In the genomic region with DNA sequence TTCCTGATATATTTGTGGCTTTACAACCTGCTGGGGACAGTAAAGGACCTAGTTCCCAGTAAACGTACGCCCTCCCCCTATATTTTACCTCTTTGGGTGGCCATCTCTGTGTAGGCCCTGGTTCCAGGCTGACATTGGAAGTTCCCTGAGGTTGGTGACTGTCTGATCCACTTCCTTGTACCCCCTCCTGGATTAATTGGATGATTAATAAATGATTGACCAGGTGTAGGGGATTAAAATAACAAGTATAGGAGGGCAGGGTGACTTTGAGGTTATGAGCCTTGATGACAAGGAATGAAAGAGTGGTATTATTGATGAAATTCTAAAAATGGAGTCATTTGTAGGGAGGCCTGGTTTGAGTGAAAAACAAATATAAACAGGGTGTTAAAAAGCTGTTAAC, we compare ENCODE assay signal across 19 cellular contexts. TPM values are rescaled to one million over a fixed set of nuclear protein-coding genes. Genes with fewer than 3 reads are reported as not detected.
A peak's percentile ranks its signal among the peaks of the same experiment; 100 is the strongest.
DNase-seq lines count a peak whose midpoint lies in the region; ATAC-seq and TF ChIP-seq lines count a peak whose summit lies in the region.
"Had no signal": no experiment of that assay in that cellular context is flagged by ENCODE, and none has a peak within 500 bp of the region (broad histone marks: within the 10 kb centered on the region; RNA-seq: fewer than 3 reads in every experiment).

No MANE protein-coding gene starts in this region.

- H3K4me3 ChIP-seq in vagina (no peak overlapping the region), colonic mucosa (no peak overlapping the region)
- H3K4me3 ChIP-seq: sigmoid colon, upper lobe of left lung had no signal

- TF ChIP-seq POLR2A in vagina (IDR thresholded peaks at IDR 0.05): no peak

- peaks cover 7 to 15% of the 10 kb centered on the region in 2 donors for H3K36me3 Mint-ChIP-seq in activated T-cell treated with anti-CD3 and anti-CD28 coated beads, Interleukin-2, amount 50 U/mL, for 72 hours (ENCODE audit: insufficient read depth in 2 of 2)
- no peaks in the 10 kb centered on the region for H3K36me3 Mint-ChIP-seq in T-cell
- H3K36me3 Mint-ChIP-seq in stimulated activated effector memory CD8-positive, alpha-beta T cell treated with anti-CD3 and anti-CD28 coated beads, Interleukin-12 subunit alpha, Interleukin-12 subunit beta, amount 100 ng/mL, for 72 hours: peaks cover 65% of the 10 kb centered on the region

- H3K9me3 ChIP-seq in vagina (no peaks in the 10 kb centered on the region), colonic mucosa (no peaks in the 10 kb centered on the region)
- H3K9me3 ChIP-seq: sigmoid colon, upper lobe of left lung had no signal

- H3K27me3 ChIP-seq in vagina (no peaks in the 10 kb centered on the region), colonic mucosa (no peaks in the 10 kb centered on the region)
- H3K27me3 ChIP-seq: sigmoid colon, upper lobe of left lung had no signal

- no peaks in the 10 kb centered on the region for H3K9me3 Mint-ChIP-seq in activated T-cell treated with anti-CD3 and anti-CD28 coated beads, Interleukin-2, amount 50 U/mL, for 72 hours
- no peaks in the 10 kb centered on the region for H3K9me3 Mint-ChIP-seq in T-cell
- H3K9me3 Mint-ChIP-seq in stimulated activated effector memory CD8-positive, alpha-beta T cell treated with anti-CD3 and anti-CD28 coated beads, Interleukin-12 subunit alpha, Interleukin-12 subunit beta, amount 100 ng/mL, for 72 hours: no peaks in the 10 kb centered on the region
- H3K9me3 Mint-ChIP-seq: endodermal cell, neural crest cell had no signal

- peaks cover 98% of the 10 kb centered on the region for H3K4me1 Mint-ChIP-seq in activated T-cell treated with anti-CD3 and anti-CD28 coated beads, Interleukin-2, amount 50 U/mL, for 72 hours (ENCODE audit: low read depth)
- peaks cover 95 to 98% (median 96%) of the 10 kb centered on the region in 3 donors for H3K4me1 Mint-ChIP-seq in T-cell
- peaks cover 95% of the 10 kb centered on the region for H3K4me1 Mint-ChIP-seq in stimulated activated effector memory CD8-positive, alpha-beta T cell treated with anti-CD3 and anti-CD28 coated beads, Interleukin-12 subunit alpha, Interleukin-12 subunit beta, amount 100 ng/mL, for 72 hours

- H3K36me3 ChIP-seq in vagina: no peaks in the 10 kb centered on the region
- no peaks in the 10 kb centered on the region for H3K36me3 ChIP-seq in colonic mucosa
- H3K36me3 ChIP-seq: sigmoid colon, upper lobe of left lung had no signal

- intact Hi-C loops in vagina (cut with DNase I): no loop called here
- intact Hi-C loops in colonic mucosa (cut with DNase I): no loop called here

- H3K27ac ChIP-seq in vagina: no peak overlapping the region
- H3K27ac ChIP-seq in colonic mucosa: no peak overlapping the region

- POLR2A ChIA-PET in T-cell (lab: Charles Lee): no interaction called here

- ATAC-seq in activated T-cell treated with anti-CD3 and anti-CD28 coated beads, Interleukin-2, amount 50 U/mL, for 72 hours (replicated peaks in 1 of 2): no peak
- ATAC-seq in T-cell (replicated peaks in 1 of 4) (no peak), HG02759 (IDR thresholded peaks at IDR 0.05; ENCODE audit: unreplicated experiment) (no peak)
- ATAC-seq in stimulated activated effector memory CD8-positive, alpha-beta T cell treated with anti-CD3 and anti-CD28 coated beads, Interleukin-12 subunit alpha, Interleukin-12 subunit beta, amount 100 ng/mL, for 72 hours: no peak

- peak overlapping the region; percentile 66 to 77 for H3K4me3 Mint-ChIP-seq in activated T-cell treated with anti-CD3 and anti-CD28 coated beads, Interleukin-2, amount 50 U/mL, for 72 hours
- H3K4me3 Mint-ChIP-seq in T-cell: peak overlapping the region in 2 of 3 donors; percentile 15 to 97
- peak overlapping the region; percentile 85 for H3K4me3 Mint-ChIP-seq in stimulated activated effector memory CD8-positive, alpha-beta T cell treated with anti-CD3 and anti-CD28 coated beads, Interleukin-12 subunit alpha, Interleukin-12 subunit beta, amount 100 ng/mL, for 72 hours
- H3K4me3 Mint-ChIP-seq: endodermal cell, neural crest cell had no signal

- CTCF ChIA-PET in T-cell (lab: Charles Lee): interaction anchor here in 1 of 2 donors (0.9 kb wide), 1 partner anchor 28 kb away, joined by 3 read pairs; no protein-coding TSS in a partner anchor

- DNase-seq in activated T-cell treated with anti-CD3 and anti-CD28 coated beads, Interleukin-2, amount 50 U/mL, for 72 hours: no peak
- DNase-seq in activated T-cell treated with anti-CD3 and anti-CD28 coated beads for 4 hours (no peak), T-cell (no peak), glomerular visceral epithelial cell (ENCODE audit: extremely low spot score) (peak; percentile 45), vagina (ENCODE audit: extremely low spot score in 2 of 2) (no peak), colonic mucosa (no peak)
- DNase-seq in stimulated activated effector memory CD8-positive, alpha-beta T cell treated with anti-CD3 and anti-CD28 coated beads, Interleukin-12 subunit alpha, Interleukin-12 subunit beta, amount 100 ng/mL, for 72 hours (ENCODE audit: low spot score in 2 of 2): no peak
- DNase-seq: endodermal cell; NCI-H2029 treated with DMSO at 0.1 percent for 48 hours; NCI-H526; sigmoid colon; stimulated activated CD4-positive, alpha-beta T cell treated with anti-CD3 and anti-CD28 coated beads, Interleukin-2, amount 100 ng/mL, for 48 hours; stimulated activated CD8-positive, alpha-beta memory T cell treated with anti-CD3 and anti-CD28 coated beads, Interleukin-4, amount 100 ng/mL, for 48 hours; upper lobe of left lung had no signal

- H3K9ac ChIP-seq in colonic mucosa (ENCODE audit: low read depth in 2 of 2, low read length in 2 of 2): no peak overlapping the region

- H3K27ac Mint-ChIP-seq in activated T-cell treated with anti-CD3 and anti-CD28 coated beads, Interleukin-2, amount 50 U/mL, for 72 hours: peak overlapping the region; percentile 81
- peak overlapping the region; percentile 97 to 100 for H3K27ac Mint-ChIP-seq in T-cell
- H3K27ac Mint-ChIP-seq in stimulated activated effector memory CD8-positive, alpha-beta T cell treated with anti-CD3 and anti-CD28 coated beads, Interleukin-12 subunit alpha, Interleukin-12 subunit beta, amount 100 ng/mL, for 72 hours: peak overlapping the region; percentile 88
- H3K27ac Mint-ChIP-seq: endodermal cell had no signal

- H3K27me3 Mint-ChIP-seq in activated T-cell treated with anti-CD3 and anti-CD28 coated beads, Interleukin-2, amount 50 U/mL, for 72 hours (ENCODE audit: low read depth): no peaks in the 10 kb centered on the region
- H3K27me3 Mint-ChIP-seq in T-cell: no peaks in the 10 kb centered on the region

- no peak for TF ChIP-seq CTCF in vagina (IDR thresholded peaks at IDR 0.05)
- no peak for TF ChIP-seq CTCF in colonic mucosa (IDR thresholded peaks at IDR 0.05)

- peaks cover 90% of the 10 kb centered on the region for H3K4me1 ChIP-seq in vagina
- H3K4me1 ChIP-seq in colonic mucosa: peaks cover 11% of the 10 kb centered on the region

RNA-seq across cellular contexts. Expression of gene SUSD6, which starts 9.6 kb away (rescaled TPM):
- 10 to 100 TPM; 60.3 to 73.8 TPM for total RNA-seq in activated T-cell treated with anti-CD3 and anti-CD28 coated beads, Interleukin-2, amount 50 U/mL, for 72 hours
- total RNA-seq in T-cell: 10 to 100 TPM; 53.5 to 75.5 (median 60.4) TPM
- total RNA-seq in vagina: 36.6 TPM
- total RNA-seq in colonic mucosa: 10 to 100 TPM; 27.3 to 70.3 TPM

RNA-seq across cellular contexts. Expression of gene CCDC177, which starts 46.3 kb away (rescaled TPM):
- total RNA-seq in activated T-cell treated with anti-CD3 and anti-CD28 coated beads, Interleukin-2, amount 50 U/mL, for 72 hours: not detected
- total RNA-seq in T-cell (not detected), vagina (not detected), colonic mucosa (not detected)
- total RNA-seq: bronchial epithelial cell, fibroblast of villous mesenchyme, liver, sigmoid colon, upper lobe of left lung had no signal
